In genomic region chr10:72825163-72825562, GRCh38 we compare ENCODE assay signal across 21 cellular contexts.
A peak's percentile ranks its signal among the peaks of the same experiment; 100 is the strongest.
DNase-seq lines count a peak whose midpoint lies in the region; ATAC-seq, FAIRE-seq and TF ChIP-seq lines count a peak whose summit lies in the region.
"Had no signal": no experiment of that assay in that cellular context is flagged by ENCODE, and none has a peak within 500 bp of the region (broad histone marks: within the 10 kb centered on the region; RNA-seq: fewer than 3 reads in every experiment).

No MANE protein-coding gene starts in this region.

- no peak for DNase-seq in A549 (ENCODE audit: low read depth in 1 of 2, low spot score in 1 of 2)
- DNase-seq in WTC11 (ENCODE audit: low spot score): no peak
- no peak for DNase-seq in progenitor cell of endocrine pancreas (ENCODE audit: low spot score, unreplicated experiment)
- DNase-seq in mucosa of gallbladder (ENCODE audit: low spot score): no peak
- DNase-seq: 8988T; Caco-2; CD4-positive, CD25-positive, alpha-beta regulatory T cell; CD8-positive, alpha-beta T cell; DMS153; DND-41; GOT3; HFFc6 had no signal

- no peaks in the 10 kb centered on the region for H3K36me3 ChIP-seq in iPS-20b (ENCODE audit: insufficient read depth, low read depth, low read length)
- H3K36me3 ChIP-seq: HAP-1 had no signal

- H3K4me3 ChIP-seq in A549 (no peak overlapping the region), iPS-20b (ENCODE audit: low read length) (no peak overlapping the region)
- H3K4me3 ChIP-seq: BLaER1, HAP-1 had no signal

- H3K27me3 Mint-ChIP-seq in WTC11 (ENCODE audit: low read depth) (no peaks in the 10 kb centered on the region), progenitor cell of endocrine pancreas (no peaks in the 10 kb centered on the region)
- no peaks in the 10 kb centered on the region for H3K27me3 Mint-ChIP-seq in stimulated activated memory B cell treated with anti-CD40 and anti-IgM and Interleukin-4, amounts not matched to agents 10 μg/mL and 1 μg/mL and 100 μg/mL, for 72 hours
- H3K27me3 Mint-ChIP-seq: B cell; CD4-positive, CD25-positive, alpha-beta regulatory T cell had no signal

- no peak for TF ChIP-seq EP300 in A549 (IDR thresholded peaks at IDR 0.05)

- no peak for FAIRE-seq in A549 (lab: Jason Lieb, UNC)
- FAIRE-seq: G401.6, GM12892 had no signal

- H3K36me3 Mint-ChIP-seq in WTC11 (peaks cover 15% of the 10 kb centered on the region), progenitor cell of endocrine pancreas (ENCODE audit: insufficient read depth) (peaks cover 9% of the 10 kb centered on the region)
- H3K36me3 Mint-ChIP-seq in stimulated activated memory B cell treated with anti-CD40 and anti-IgM and Interleukin-4, amounts not matched to agents 10 μg/mL and 1 μg/mL and 100 μg/mL, for 72 hours: no peaks in the 10 kb centered on the region
- H3K36me3 Mint-ChIP-seq: CD8-positive, alpha-beta T cell had no signal

- H3K27me3 ChIP-seq in iPS-20b (ENCODE audit: insufficient read depth, low read length): no peaks in the 10 kb centered on the region
- H3K27me3 ChIP-seq: BLaER1 had no signal

- no peak overlapping the region for H3K27ac ChIP-seq in A549
- no peak overlapping the region for H3K27ac ChIP-seq in iPS-20b (ENCODE audit: low read length)
- H3K27ac ChIP-seq: BLaER1, C4-2B had no signal

- H3K4me3 Mint-ChIP-seq in WTC11 (no peak overlapping the region), progenitor cell of endocrine pancreas (ENCODE audit: low read depth) (no peak overlapping the region)
- H3K4me3 Mint-ChIP-seq in stimulated activated memory B cell treated with anti-CD40 and anti-IgM and Interleukin-4, amounts not matched to agents 10 μg/mL and 1 μg/mL and 100 μg/mL, for 72 hours: no peak overlapping the region
- H3K4me3 Mint-ChIP-seq: B cell; CD4-positive, CD25-positive, alpha-beta regulatory T cell; CD8-positive, alpha-beta T cell; HFFc6 had no signal

- H3K4me1 ChIP-seq in A549 (peaks cover 27% of the 10 kb centered on the region), iPS-20b (ENCODE audit: insufficient read depth, low read length) (peaks cover 26% of the 10 kb centered on the region)
- H3K4me1 ChIP-seq: BLaER1, Caco-2, HAP-1 had no signal

- POLR2A ChIA-PET in A549 (lab: Yijun Ruan, JAX): no interaction called here
- POLR2A ChIA-PET in WTC11 (lab: Charles Lee): no interaction called here

- H3K9ac ChIP-seq in iPS-20b (ENCODE audit: low read depth, low read length): peak overlapping the region; percentile 20; the same call in 1 of the 2 replicates
- H3K9ac ChIP-seq: BLaER1 had no signal

- CTCF ChIA-PET in A549 (lab: Yijun Ruan, JAX): interaction anchor here (2.6 kb wide), 1 partner anchor 461 kb away, joined by 7 read pairs; no protein-coding TSS in a partner anchor
- CTCF ChIA-PET in WTC11 (lab: Charles Lee): no interaction called here

- 0 out of 3 replicates have a peak, but pooled peaks cover 6% of the 10 kb centered on the region for H3K9me3 ChIP-seq in A549
- no peaks in the 10 kb centered on the region for H3K9me3 ChIP-seq in iPS-20b (ENCODE audit: insufficient read depth, low read depth, low read length)
- H3K9me3 ChIP-seq: HAP-1 had no signal

- TF ChIP-seq POLR2A in A549 (IDR thresholded peaks at IDR 0.05; ENCODE audit: low read length): no peak

- peak overlapping the region; percentile 75 for H3K27ac Mint-ChIP-seq in WTC11
- peak overlapping the region; percentile 22 for H3K27ac Mint-ChIP-seq in progenitor cell of endocrine pancreas
- no peak overlapping the region for H3K27ac Mint-ChIP-seq in stimulated activated memory B cell treated with anti-CD40 and anti-IgM and Interleukin-4, amounts not matched to agents 10 μg/mL and 1 μg/mL and 100 μg/mL, for 72 hours
- H3K27ac Mint-ChIP-seq: B cell; CD4-positive, CD25-positive, alpha-beta regulatory T cell; CD8-positive, alpha-beta T cell; HFFc6 had no signal

- no peak for ATAC-seq in A549
- ATAC-seq in WTC11: no peak
- no peak for ATAC-seq in stimulated activated memory B cell treated with anti-CD40 and anti-IgM and Interleukin-4, amounts not matched to agents 10 μg/mL and 1 μg/mL and 100 μg/mL, for 72 hours
- no peak for ATAC-seq in GM18511 (IDR thresholded peaks at IDR 0.05; ENCODE audit: unreplicated experiment)
- ATAC-seq: CD8-positive, alpha-beta T cell had no signal

- no peak overlapping the region for H3K4me2 ChIP-seq in A549
- H3K4me2 ChIP-seq: BLaER1 had no signal

- H3K4me1 Mint-ChIP-seq in WTC11 (peaks cover 33% of the 10 kb centered on the region), progenitor cell of endocrine pancreas (ENCODE audit: low read depth) (peaks cover 14% of the 10 kb centered on the region)
- H3K4me1 Mint-ChIP-seq in stimulated activated memory B cell treated with anti-CD40 and anti-IgM and Interleukin-4, amounts not matched to agents 10 μg/mL and 1 μg/mL and 100 μg/mL, for 72 hours: no peaks in the 10 kb centered on the region

- H3K9me3 Mint-ChIP-seq in WTC11 (peaks cover 19% of the 10 kb centered on the region), progenitor cell of endocrine pancreas (ENCODE audit: low read depth) (peaks cover 4% of the 10 kb centered on the region)
- H3K9me3 Mint-ChIP-seq in stimulated activated memory B cell treated with anti-CD40 and anti-IgM and Interleukin-4, amounts not matched to agents 10 μg/mL and 1 μg/mL and 100 μg/mL, for 72 hours: no peaks in the 10 kb centered on the region
- H3K9me3 Mint-ChIP-seq: CD4-positive, CD25-positive, alpha-beta regulatory T cell; HFFc6 had no signal

- no peak for TF ChIP-seq RAD21 in A549 (conservative IDR thresholded peaks at IDR 0.05 in 1 of 2, IDR thresholded peaks at IDR 0.05 in 1 of 2)

- no peak for TF ChIP-seq CTCF in A549 (IDR thresholded peaks at IDR 0.05)
- no peak for TF ChIP-seq CTCF in WTC11 (IDR thresholded peaks at IDR 0.05)
- TF ChIP-seq CTCF in progenitor cell of endocrine pancreas (IDR thresholded peaks at IDR 0.05; ENCODE audit: unreplicated experiment): no peak

TF ChIP-seq in A549, 52 proteins besides CTCF, POLR2A, EP300 and RAD21:
- TF ChIP-seq MAFK (IDR thresholded peaks at IDR 0.05; ENCODE audit: partially characterized antibody): peak; percentile 56
- no peak for TF ChIP-seq RNF2 (IDR thresholded peaks at IDR 0.05; ENCODE audit: borderline replicate concordance, low read depth)
- TF ChIP-seq EHMT2 (IDR thresholded peaks at IDR 0.05; ENCODE audit: low read depth): no peak
- TF ChIP-seq HEYL (CRISPR knock-in tag; IDR thresholded peaks at IDR 0.05): no peak
TF ChIP-seq in A549: peak in this region for 1.

TF ChIP-seq in WTC11, 78 proteins besides CTCF, POLR2A, EP300 and RAD21 (continues in another document):
- TF ChIP-seq ETV6 (CRISPR knock-in tag; IDR thresholded peaks at IDR 0.05) (no peak), ZNF219 (CRISPR knock-in tag; IDR thresholded peaks at IDR 0.05; ENCODE audit: borderline replicate concordance) (no peak), JAZF1 (CRISPR knock-in tag; IDR thresholded peaks at IDR 0.05) (no peak), NR2C2 (CRISPR knock-in tag; IDR thresholded peaks at IDR 0.05) (no peak), PRRX2 (CRISPR knock-in tag; IDR thresholded peaks at IDR 0.05) (no peak), MLX (CRISPR knock-in tag; IDR thresholded peaks at IDR 0.05) (no peak)
- TF ChIP-seq, protein P1, sequence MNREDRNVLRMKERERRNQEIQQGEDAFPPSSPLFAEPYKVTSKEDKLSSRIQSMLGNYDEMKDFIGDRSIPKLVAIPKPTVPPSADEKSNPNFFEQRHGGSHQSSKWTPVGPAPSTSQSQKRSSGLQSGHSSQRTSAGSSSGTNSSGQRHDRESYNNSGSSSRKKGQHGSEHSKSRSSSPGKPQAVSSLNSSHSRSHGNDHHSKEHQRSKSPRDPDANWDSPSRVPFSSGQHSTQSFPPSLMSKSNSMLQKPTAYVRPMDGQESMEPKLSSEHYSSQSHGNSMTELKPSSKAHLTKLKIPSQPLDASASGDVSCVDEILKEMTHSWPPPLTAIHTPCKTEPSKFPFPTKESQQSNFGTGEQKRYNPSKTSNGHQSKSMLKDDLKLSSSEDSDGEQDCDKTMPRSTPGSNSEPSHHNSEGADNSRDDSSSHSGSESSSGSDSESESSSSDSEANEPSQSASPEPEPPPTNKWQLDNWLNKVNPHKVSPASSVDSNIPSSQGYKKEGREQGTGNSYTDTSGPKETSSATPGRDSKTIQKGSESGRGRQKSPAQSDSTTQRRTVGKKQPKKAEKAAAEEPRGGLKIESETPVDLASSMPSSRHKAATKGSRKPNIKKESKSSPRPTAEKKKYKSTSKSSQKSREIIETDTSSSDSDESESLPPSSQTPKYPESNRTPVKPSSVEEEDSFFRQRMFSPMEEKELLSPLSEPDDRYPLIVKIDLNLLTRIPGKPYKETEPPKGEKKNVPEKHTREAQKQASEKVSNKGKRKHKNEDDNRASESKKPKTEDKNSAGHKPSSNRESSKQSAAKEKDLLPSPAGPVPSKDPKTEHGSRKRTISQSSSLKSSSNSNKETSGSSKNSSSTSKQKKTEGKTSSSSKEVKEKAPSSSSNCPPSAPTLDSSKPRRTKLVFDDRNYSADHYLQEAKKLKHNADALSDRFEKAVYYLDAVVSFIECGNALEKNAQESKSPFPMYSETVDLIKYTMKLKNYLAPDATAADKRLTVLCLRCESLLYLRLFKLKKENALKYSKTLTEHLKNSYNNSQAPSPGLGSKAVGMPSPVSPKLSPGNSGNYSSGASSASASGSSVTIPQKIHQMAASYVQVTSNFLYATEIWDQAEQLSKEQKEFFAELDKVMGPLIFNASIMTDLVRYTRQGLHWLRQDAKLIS (CRISPR knock-in tag; IDR thresholded peaks at IDR 0.05; ENCODE audit: borderline replicate concordance): no peak
